ENCODE assay signal across 12 cellular contexts in the genomic region with DNA sequence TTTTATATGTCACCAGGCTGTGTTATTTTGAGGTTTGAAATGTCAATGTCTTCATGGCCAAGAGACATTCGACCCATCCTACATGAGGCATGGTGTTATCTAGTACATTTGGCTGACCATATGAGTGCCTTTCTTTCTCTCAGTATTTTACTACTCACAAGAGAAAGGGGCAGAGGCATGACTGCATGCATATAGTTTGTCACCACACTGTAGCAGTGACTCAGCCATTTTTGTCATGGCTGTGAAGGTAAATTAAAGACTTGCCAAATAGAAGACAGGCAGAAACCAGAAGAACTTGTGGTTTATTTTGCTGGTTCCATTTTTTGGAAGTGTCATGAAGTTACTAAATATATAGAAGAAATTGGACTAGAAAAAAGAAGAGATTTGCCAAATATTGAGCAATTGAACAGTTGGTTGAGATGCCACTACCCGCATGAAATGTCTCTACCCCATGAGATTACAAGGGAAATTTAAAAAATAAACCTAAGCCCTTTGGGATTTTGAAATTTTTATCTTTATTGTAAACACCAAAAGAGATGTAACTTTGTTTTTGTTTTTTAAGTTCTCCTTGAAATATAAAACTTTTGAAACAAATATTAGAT.
DNase-seq lines count a peak whose midpoint lies in the region; ATAC-seq, FAIRE-seq and TF ChIP-seq lines count a peak whose summit lies in the region.
"Had no signal": no experiment of that assay in that cellular context is flagged by ENCODE, and none has a peak within 500 bp of the region (broad histone marks: within the 10 kb centered on the region; RNA-seq: fewer than 3 reads in every experiment).

No MANE protein-coding gene starts in this region.

- no peak for ATAC-seq in activated CD8-positive, alpha-beta T cell treated with anti-CD3 and anti-CD28 coated beads for 36 hours
- ATAC-seq in activated CD8-positive, alpha-beta T cell treated with anti-CD3 and anti-CD28 coated beads, Interleukin-2, amount 10 ng/mL, durations not matched to agents 7 days and 5 days = no peak
- peak; percentile 72 for ATAC-seq in stimulated activated effector memory CD8-positive, alpha-beta T cell treated with anti-CD3 and anti-CD28 coated beads, Interleukin-12 subunit alpha, Interleukin-12 subunit beta, amount 100 ng/mL, for 72 hours
- no peak for ATAC-seq in GM19397 (IDR thresholded peaks at IDR 0.05; ENCODE audit: unreplicated experiment)

- no peaks in the 10 kb centered on the region for H3K9me3 Mint-ChIP-seq in activated CD8-positive, alpha-beta T cell treated with anti-CD3 and anti-CD28 coated beads for 36 hours
- no peaks in the 10 kb centered on the region for H3K9me3 Mint-ChIP-seq in activated CD8-positive, alpha-beta T cell treated with anti-CD3 and anti-CD28 coated beads, Interleukin-2, amount 10 ng/mL, durations not matched to agents 7 days and 5 days (ENCODE audit: insufficient read depth)
- no peaks in the 10 kb centered on the region for H3K9me3 Mint-ChIP-seq in stimulated activated effector memory CD8-positive, alpha-beta T cell treated with anti-CD3 and anti-CD28 coated beads, Interleukin-12 subunit alpha, Interleukin-12 subunit beta, amount 100 ng/mL, for 72 hours
- H3K9me3 Mint-ChIP-seq in immature natural killer cell = no peaks in the 10 kb centered on the region
- H3K9me3 Mint-ChIP-seq: activated CD4-positive, alpha-beta T cell treated with anti-CD3 and anti-CD28 coated beads, Interleukin-2, amount 10 ng/mL, durations not matched to agents 7 days and 5 days had no signal

- no peak for TF ChIP-seq CTCF in activated CD8-positive, alpha-beta T cell treated with anti-CD3 and anti-CD28 coated beads for 36 hours (IDR thresholded peaks at IDR 0.05)
- TF ChIP-seq CTCF in fibroblast of mammary gland (conservative IDR thresholded peaks at IDR 0.05; ENCODE audit: control insufficient read depth, insufficient read depth, low read depth, low read length) = no peak

- POLR2A ChIA-PET in activated CD8-positive, alpha-beta T cell treated with anti-CD3 and anti-CD28 coated beads for 36 hours (lab: Charles Lee) = no interaction called here
- POLR2A ChIA-PET in activated CD8-positive, alpha-beta T cell treated with anti-CD3 and anti-CD28 coated beads, Interleukin-2, amount 10 ng/mL, durations not matched to agents 7 days and 5 days (lab: Charles Lee) = no interaction called here

- peaks cover 7% of the 10 kb centered on the region for H3K36me3 Mint-ChIP-seq in activated CD8-positive, alpha-beta T cell treated with anti-CD3 and anti-CD28 coated beads for 36 hours (ENCODE audit: low read depth)
- peaks cover 9% of the 10 kb centered on the region for H3K36me3 Mint-ChIP-seq in activated CD8-positive, alpha-beta T cell treated with anti-CD3 and anti-CD28 coated beads, Interleukin-2, amount 10 ng/mL, durations not matched to agents 7 days and 5 days (ENCODE audit: low read depth)
- H3K36me3 Mint-ChIP-seq in stimulated activated effector memory CD8-positive, alpha-beta T cell treated with anti-CD3 and anti-CD28 coated beads, Interleukin-12 subunit alpha, Interleukin-12 subunit beta, amount 100 ng/mL, for 72 hours = peaks cover 59% of the 10 kb centered on the region
- H3K36me3 Mint-ChIP-seq in immature natural killer cell = peaks cover 6 to 28% (median 15%) of the 10 kb centered on the region in 3 donors

- no peak overlapping the region for H3K4me3 Mint-ChIP-seq in activated CD8-positive, alpha-beta T cell treated with anti-CD3 and anti-CD28 coated beads for 36 hours
- H3K4me3 Mint-ChIP-seq in activated CD8-positive, alpha-beta T cell treated with anti-CD3 and anti-CD28 coated beads, Interleukin-2, amount 10 ng/mL, durations not matched to agents 7 days and 5 days = no peak overlapping the region
- H3K4me3 Mint-ChIP-seq in stimulated activated effector memory CD8-positive, alpha-beta T cell treated with anti-CD3 and anti-CD28 coated beads, Interleukin-12 subunit alpha, Interleukin-12 subunit beta, amount 100 ng/mL, for 72 hours = no peak overlapping the region
- no peak overlapping the region for H3K4me3 Mint-ChIP-seq in immature natural killer cell
- H3K4me3 Mint-ChIP-seq: activated CD4-positive, alpha-beta T cell treated with anti-CD3 and anti-CD28 coated beads, Interleukin-2, amount 10 ng/mL, durations not matched to agents 7 days and 5 days had no signal

- H3K27me3 Mint-ChIP-seq in activated CD8-positive, alpha-beta T cell treated with anti-CD3 and anti-CD28 coated beads for 36 hours = no peaks in the 10 kb centered on the region
- no peaks in the 10 kb centered on the region for H3K27me3 Mint-ChIP-seq in activated CD8-positive, alpha-beta T cell treated with anti-CD3 and anti-CD28 coated beads, Interleukin-2, amount 10 ng/mL, durations not matched to agents 7 days and 5 days (ENCODE audit: low read depth)
- H3K27me3 Mint-ChIP-seq in immature natural killer cell (ENCODE audit: low read depth in 3 of 3) = no peaks in the 10 kb centered on the region
- H3K27me3 Mint-ChIP-seq: activated CD4-positive, alpha-beta T cell treated with anti-CD3 and anti-CD28 coated beads, Interleukin-2, amount 10 ng/mL, durations not matched to agents 7 days and 5 days had no signal

- H3K27ac Mint-ChIP-seq in activated CD8-positive, alpha-beta T cell treated with anti-CD3 and anti-CD28 coated beads for 36 hours = no peak overlapping the region
- H3K27ac Mint-ChIP-seq in activated CD8-positive, alpha-beta T cell treated with anti-CD3 and anti-CD28 coated beads, Interleukin-2, amount 10 ng/mL, durations not matched to agents 7 days and 5 days = no peak overlapping the region
- no peak overlapping the region for H3K27ac Mint-ChIP-seq in stimulated activated effector memory CD8-positive, alpha-beta T cell treated with anti-CD3 and anti-CD28 coated beads, Interleukin-12 subunit alpha, Interleukin-12 subunit beta, amount 100 ng/mL, for 72 hours
- peak overlapping the region in 1 of 6 donors; percentile 17 for H3K27ac Mint-ChIP-seq in immature natural killer cell
- H3K27ac Mint-ChIP-seq: activated CD4-positive, alpha-beta T cell treated with anti-CD3 and anti-CD28 coated beads, Interleukin-2, amount 10 ng/mL, durations not matched to agents 7 days and 5 days had no signal

- CTCF ChIA-PET in activated CD8-positive, alpha-beta T cell treated with anti-CD3 and anti-CD28 coated beads for 36 hours (lab: Charles Lee) = no interaction called here
- CTCF ChIA-PET in activated CD8-positive, alpha-beta T cell treated with anti-CD3 and anti-CD28 coated beads, Interleukin-2, amount 10 ng/mL, durations not matched to agents 7 days and 5 days (lab: Charles Lee) = no interaction called here

- TF ChIP-seq POLR2A in GM12892 (IDR thresholded peaks at IDR 0.05; ENCODE audit: low read depth, low read length) = no peak

- H3K4me3 ChIP-seq in fibroblast of mammary gland (ENCODE audit: control insufficient read depth, low read depth, low read length) = no peak overlapping the region

- H3K4me1 Mint-ChIP-seq in activated CD8-positive, alpha-beta T cell treated with anti-CD3 and anti-CD28 coated beads for 36 hours (ENCODE audit: low read depth) = no peaks in the 10 kb centered on the region
- H3K4me1 Mint-ChIP-seq in activated CD8-positive, alpha-beta T cell treated with anti-CD3 and anti-CD28 coated beads, Interleukin-2, amount 10 ng/mL, durations not matched to agents 7 days and 5 days (ENCODE audit: low read depth) = no peaks in the 10 kb centered on the region
- H3K4me1 Mint-ChIP-seq in stimulated activated effector memory CD8-positive, alpha-beta T cell treated with anti-CD3 and anti-CD28 coated beads, Interleukin-12 subunit alpha, Interleukin-12 subunit beta, amount 100 ng/mL, for 72 hours = no peaks in the 10 kb centered on the region
- H3K4me1 Mint-ChIP-seq in immature natural killer cell = no peaks in the 10 kb centered on the region
- H3K4me1 Mint-ChIP-seq: activated CD4-positive, alpha-beta T cell treated with anti-CD3 and anti-CD28 coated beads, Interleukin-2, amount 10 ng/mL, durations not matched to agents 7 days and 5 days had no signal

- peak; percentile 5 for DNase-seq in activated CD8-positive, alpha-beta T cell treated with anti-CD3 and anti-CD28 coated beads for 36 hours
- no peak for DNase-seq in activated CD8-positive, alpha-beta T cell treated with anti-CD3 and anti-CD28 coated beads, Interleukin-2, amount 10 ng/mL, durations not matched to agents 7 days and 5 days
- peak; percentile 85 for DNase-seq in OCI-M1 (lab: John Stamatoyannopoulos, UW)
- DNase-seq in fibroblast of mammary gland (ENCODE audit: low read depth) = peak; percentile 40
- DNase-seq in stimulated activated effector memory CD8-positive, alpha-beta T cell treated with anti-CD3 and anti-CD28 coated beads, Interleukin-12 subunit alpha, Interleukin-12 subunit beta, amount 100 ng/mL, for 72 hours (ENCODE audit: low spot score in 2 of 2) = no peak
- no peak for DNase-seq in GM12892 (ENCODE audit: insufficient read length)
- no peak for DNase-seq in immature natural killer cell
- DNase-seq: activated CD4-positive, alpha-beta T cell treated with anti-CD3 and anti-CD28 coated beads, Interleukin-2, amount 10 ng/mL, durations not matched to agents 7 days and 5 days; activated naive CD4-positive, alpha-beta T cell treated with anti-CD3 and anti-CD28 coated beads, Interleukin-2, amount 50 U/mL, for 16 hours; NCI-H1930; SHP77 had no signal

- intact Hi-C loops in activated CD8-positive, alpha-beta T cell treated with anti-CD3 and anti-CD28 coated beads for 36 hours (cut with micrococcal nuclease) = no loop called here

- FAIRE-seq in GM12892 (lab: Jason Lieb, UNC) = no peak

Comparison
In these comparisons a context has a peak if more than half of its experiments do, and no peak if none do; other contexts are left out.
1. DNase-seq: peak in activated CD8-positive, alpha-beta T cell treated with anti-CD3 and anti-CD28 coated beads for 36 hours (single experiment), OCI-M1 (single experiment) and fibroblast of mammary gland (single experiment); none in activated CD8-positive, alpha-beta T cell treated with anti-CD3 and anti-CD28 coated beads, Interleukin-2, amount 10 ng/mL, durations not matched to agents 7 days and 5 days (single experiment), stimulated activated effector memory CD8-positive, alpha-beta T cell treated with anti-CD3 and anti-CD28 coated beads, Interleukin-12 subunit alpha, Interleukin-12 subunit beta, amount 100 ng/mL, for 72 hours (0 of 2), GM12892 (single experiment) and immature natural killer cell (0 of 3).